In the genomic region with DNA sequence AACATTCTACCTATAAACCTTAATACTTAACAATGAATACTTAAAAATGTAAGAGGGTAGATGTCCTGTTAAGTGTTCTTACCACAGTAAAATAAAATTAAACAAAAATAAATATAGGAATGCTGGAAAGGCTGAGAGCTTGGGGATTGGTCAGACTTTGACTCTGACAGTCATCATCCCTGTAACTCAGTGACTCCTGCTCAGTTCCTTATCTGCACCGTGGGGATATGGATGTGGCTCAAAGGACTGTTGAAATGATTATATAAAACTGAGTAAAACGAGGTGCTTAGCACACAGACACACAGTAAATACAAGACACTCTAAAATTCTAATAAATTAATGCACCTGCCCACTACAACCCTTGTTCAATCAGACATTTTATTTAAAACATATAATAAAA, we compare ENCODE assay signal across 25 cellular contexts.
"Had no signal": no experiment of that assay in that cellular context is flagged by ENCODE, and none has a peak within 500 bp of the region (broad histone marks: within the 10 kb centered on the region; RNA-seq: fewer than 3 reads in every experiment).

No MANE protein-coding gene starts in this region.

- DNase-seq: colonic mucosa; cortex of kidney; effector CD8-positive, alpha-beta T cell; effector memory CD8-positive, alpha-beta T cell; endodermal cell; erythroblast; esophagus squamous epithelium; foreskin fibroblast; foreskin melanocyte; gastrocnemius medialis; glutamatergic neuron; head of caudate nucleus; heart right ventricle; hypothalamus; immature natural killer cell; islet precursor cell; kidney; kidney glomerular epithelial cell; left lung; left ventricle myocardium superior; lower lobe of right lung; mesenchymal stem cell had no signal

- H3K36me3 ChIP-seq: colonic mucosa, esophagus squamous epithelium, gastrocnemius medialis, heart right ventricle, left lung, lower lobe of right lung had no signal

- H3K27me3 ChIP-seq: colonic mucosa, esophagus squamous epithelium, gastrocnemius medialis had no signal

- H3K4me3 ChIP-seq: colonic mucosa, esophagus squamous epithelium, gastrocnemius medialis, heart right ventricle, left lung, lower lobe of right lung had no signal

- FAIRE-seq: endometrium, kidney had no signal

- ATAC-seq: effector memory CD8-positive, alpha-beta T cell; esophagus mucosa; gastrocnemius medialis; heart right ventricle; left lung; left ventricle myocardium superior; lower lobe of right lung had no signal

- H3K9me3 ChIP-seq: colonic mucosa, esophagus squamous epithelium, gastrocnemius medialis, heart right ventricle, left lung, lower lobe of right lung had no signal

- H3K27ac ChIP-seq: colonic mucosa, epithelial cell of prostate, esophagus squamous epithelium, gastrocnemius medialis, heart right ventricle, left lung, lower lobe of right lung had no signal

- H3K4me1 ChIP-seq: colonic mucosa, esophagus squamous epithelium, gastrocnemius medialis, heart right ventricle, left lung, lower lobe of right lung had no signal
